9 cellular contexts compared by ENCODE assay signal in genomic region chr19:12838182-12838890, GRCh38. TPM values are rescaled to one million over a fixed set of nuclear protein-coding genes. Genes with fewer than 3 reads are reported as not detected.
DNase-seq lines count a peak whose midpoint lies in the region; ATAC-seq, FAIRE-seq and TF ChIP-seq lines count a peak whose summit lies in the region.
"Had no signal": no experiment of that assay in that cellular context is flagged by ENCODE, and none has a peak within 500 bp of the region (broad histone marks: within the 10 kb centered on the region; RNA-seq: fewer than 3 reads in every experiment).

Gene MAST1 (plus strand): TSS chr19:12838515. CDS start chr19:12838573, 58 bp downstream.

- CTCF ChIA-PET in activated CD8-positive, alpha-beta T cell treated with anti-CD3 and anti-CD28 coated beads for 36 hours (lab: Charles Lee) = interaction anchor here (1.5 to 2.2 kb wide), 5 partner anchors 9 to 78 kb away, joined by 3 to 13 read pairs (median 3); partner anchors contain the start of gene GCDH

- H3K4me1 Mint-ChIP-seq in activated CD8-positive, alpha-beta T cell treated with anti-CD3 and anti-CD28 coated beads for 36 hours (ENCODE audit: low read depth) = peaks cover 36% of the 10 kb centered on the region
- peaks cover 37% of the 10 kb centered on the region for H3K4me1 Mint-ChIP-seq in nephron

- POLR2A ChIA-PET in activated CD8-positive, alpha-beta T cell treated with anti-CD3 and anti-CD28 coated beads for 36 hours (lab: Charles Lee) = no interaction called here

- no peak within 1 kb of the TSS for H3K27ac Mint-ChIP-seq in activated CD8-positive, alpha-beta T cell treated with anti-CD3 and anti-CD28 coated beads for 36 hours
- H3K27ac Mint-ChIP-seq in nephron = no peak within 1 kb of the TSS

- DNase-seq in activated T-cell treated with anti-CD3 and anti-CD28 coated beads for 24 hours (ENCODE audit: low read depth) = peak; percentile 30
- DNase-seq in activated T-cell treated with anti-CD3 and anti-CD28 coated beads for 4 hours = no peak
- DNase-seq in NCI-H2196 (lab: John Stamatoyannopoulos, UW; ENCODE audit: unreplicated experiment) = peak; percentile 82
- DNase-seq in activated CD8-positive, alpha-beta T cell treated with anti-CD3 and anti-CD28 coated beads for 36 hours = peak; percentile 65
- DNase-seq in epithelial cell of esophagus (ENCODE audit: low read depth) = peak; percentile 56
- DNase-seq in GM19239 (ENCODE audit: insufficient read length, low spot score) = no peak
- DNase-seq in sciatic nerve (ENCODE audit: low spot score) = no peak

- H3K4me3 Mint-ChIP-seq in activated CD8-positive, alpha-beta T cell treated with anti-CD3 and anti-CD28 coated beads for 36 hours = peak within 1 kb of the TSS; percentile 57
- peak within 1 kb of the TSS; percentile 76 to 80 (median 78) for H3K4me3 Mint-ChIP-seq in nephron

- intact Hi-C loops in activated CD8-positive, alpha-beta T cell treated with anti-CD3 and anti-CD28 coated beads for 36 hours (cut with micrococcal nuclease) = no loop called here
- intact Hi-C loops in sciatic nerve (cut with DNase I) = no loop called here

- no peak for FAIRE-seq in GM19239 (lab: Jason Lieb, UNC)
- FAIRE-seq: GM18507 had no signal

- peak; percentile 62 for TF ChIP-seq CTCF in activated CD8-positive, alpha-beta T cell treated with anti-CD3 and anti-CD28 coated beads for 36 hours (IDR thresholded peaks at IDR 0.05)
- peak; percentile 10 for TF ChIP-seq CTCF in epithelial cell of esophagus (IDR thresholded peaks at IDR 0.05; ENCODE audit: insufficient read depth, low read depth, low read length, missing control alignments)
- TF ChIP-seq CTCF in nephron (IDR thresholded peaks at IDR 0.05; ENCODE audit: unreplicated experiment in 3 of 3) = peak; percentile 51 to 60 (median 51)

- H3K9me3 Mint-ChIP-seq in activated CD8-positive, alpha-beta T cell treated with anti-CD3 and anti-CD28 coated beads for 36 hours = no peaks in the 10 kb centered on the region
- H3K9me3 Mint-ChIP-seq in nephron = peaks cover 2% of the 10 kb centered on the region

- H3K36me3 Mint-ChIP-seq in activated CD8-positive, alpha-beta T cell treated with anti-CD3 and anti-CD28 coated beads for 36 hours (ENCODE audit: low read depth) = no peaks in the 10 kb centered on the region
- no peaks in the 10 kb centered on the region for H3K36me3 Mint-ChIP-seq in nephron (ENCODE audit: low read depth)

- peak; percentile 62 for ATAC-seq in activated CD8-positive, alpha-beta T cell treated with anti-CD3 and anti-CD28 coated beads for 36 hours
- no peak for ATAC-seq in sciatic nerve

- peaks cover 76% of the 10 kb centered on the region for H3K27me3 Mint-ChIP-seq in activated CD8-positive, alpha-beta T cell treated with anti-CD3 and anti-CD28 coated beads for 36 hours
- H3K27me3 Mint-ChIP-seq in nephron (ENCODE audit: low read depth) = peaks cover 89% of the 10 kb centered on the region

- H3K4me3 ChIP-seq in epithelial cell of esophagus (ENCODE audit: low read length) = peak within 1 kb of the TSS; percentile 27

RNA-seq across cellular contexts. Expression of gene MAST1, which starts in this region (rescaled TPM):
- total RNA-seq in activated CD8-positive, alpha-beta T cell treated with anti-CD3 and anti-CD28 coated beads for 36 hours = 1 to 10 TPM; 2.4 to 3.0 TPM
- total RNA-seq in sciatic nerve = 0.31 TPM

Comparison
In these comparisons a context has a peak if more than half of its experiments do, and no peak if none do; other contexts are left out.
1. DNase-seq: peak in activated T-cell treated with anti-CD3 and anti-CD28 coated beads for 24 hours (single experiment), NCI-H2196 (single experiment), activated CD8-positive, alpha-beta T cell treated with anti-CD3 and anti-CD28 coated beads for 36 hours (single experiment) and epithelial cell of esophagus (single experiment); none in activated T-cell treated with anti-CD3 and anti-CD28 coated beads for 4 hours (single experiment), GM19239 (single experiment) and sciatic nerve (single experiment).
2. CTCF ChIP-seq: peak in every context shown above with its lines; median percentile 62 in activated CD8-positive, alpha-beta T cell treated with anti-CD3 and anti-CD28 coated beads for 36 hours; 51 in nephron; 10 in epithelial cell of esophagus.